16 cellular contexts compared by ENCODE assay signal in the genomic region with DNA sequence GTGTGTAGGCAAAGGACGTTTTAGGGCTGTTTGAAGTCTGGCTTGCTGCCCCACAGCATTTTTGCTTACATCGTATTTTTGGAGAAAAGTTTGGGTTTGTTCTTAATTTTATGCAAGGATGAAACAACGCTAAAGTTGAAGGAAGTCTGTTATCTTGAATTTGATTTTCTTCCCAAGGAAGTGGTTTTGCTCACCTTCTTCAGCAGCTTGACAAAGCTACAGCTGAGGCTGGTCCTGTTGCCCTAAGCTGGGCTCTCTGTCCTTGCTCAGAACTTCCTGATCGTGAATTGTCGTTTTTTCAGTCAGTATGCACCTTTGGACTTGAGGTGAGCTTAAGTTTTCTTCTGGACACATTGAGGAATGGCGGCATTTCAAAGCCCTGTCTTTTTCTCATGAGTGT.
DNase-seq lines count a peak whose midpoint lies in the region; ATAC-seq, FAIRE-seq and TF ChIP-seq lines count a peak whose summit lies in the region.
"Had no signal": no experiment of that assay in that cellular context is flagged by ENCODE, and none has a peak within 500 bp of the region (broad histone marks: within the 10 kb centered on the region; RNA-seq: fewer than 3 reads in every experiment).

No MANE protein-coding gene starts in this region.

- H3K4me3 ChIP-seq in HepG2 (replicated peaks in 1 of 3; ENCODE audit: insufficient read depth in 1 of 3, low read depth in 2 of 3, low read length in 3 of 3) (no peak overlapping the region), right lobe of liver (no peak overlapping the region)
- peak overlapping the region; percentile 15 for H3K4me3 ChIP-seq in naive thymus-derived CD4-positive, alpha-beta T cell (ENCODE audit: low read length)
- H3K4me3 ChIP-seq: BLaER1 treated with 17β-estradiol and CSF1 and Interleukin-3, amounts not matched to agents 10 nM and 100 nM had no signal

- no peak for FAIRE-seq in HepG2 (lab: Jason Lieb, UNC)
- FAIRE-seq: HTR-8/SVneo had no signal

- no peak for TF ChIP-seq POLR2A in HepG2 (IDR thresholded peaks at IDR 0.05; ENCODE audit: insufficient read depth in 1 of 2, low read depth in 2 of 2, low read length in 2 of 2)
- no peak for TF ChIP-seq POLR2A in right lobe of liver (IDR thresholded peaks at IDR 0.05)
- TF ChIP-seq POLR2A in erythroblast (IDR thresholded peaks at IDR 0.05; ENCODE audit: low read length) = no peak

- in situ Hi-C loops in HepG2 (cut with HindIII; ENCODE audit: extremely low pct_ligation_motif_present, low pct_unique_long_range_greater_than_20kb) = no loop called here

- H3K4me2 ChIP-seq in HepG2 (ENCODE audit: low read depth, low read length) = no peak overlapping the region
- H3K4me2 ChIP-seq: BLaER1 treated with 17β-estradiol and CSF1 and Interleukin-3, amounts not matched to agents 10 nM and 100 nM had no signal

- peaks cover 14% of the 10 kb centered on the region for H3K4me1 Mint-ChIP-seq in WTC11
- H3K4me1 Mint-ChIP-seq in naive thymus-derived CD4-positive, alpha-beta T cell = peaks cover 5 to 36% (median 23%) of the 10 kb centered on the region in 7 donors
- H3K4me1 Mint-ChIP-seq: CD4-positive, CD25-positive, alpha-beta regulatory T cell had no signal

- no peaks in the 10 kb centered on the region for H3K27me3 Mint-ChIP-seq in WTC11 (ENCODE audit: low read depth)
- peaks cover 0 to 21% (median 0%) of the 10 kb centered on the region in 5 donors for H3K27me3 Mint-ChIP-seq in naive thymus-derived CD4-positive, alpha-beta T cell

- POLR2A ChIA-PET in HepG2 (lab: Yijun Ruan, JAX) = no interaction called here
- POLR2A ChIA-PET in WTC11 (lab: Charles Lee) = no interaction called here
- POLR2A ChIA-PET in naive thymus-derived CD4-positive, alpha-beta T cell (lab: Charles Lee) = no interaction called here

- intact Hi-C loops in HepG2 (cut with micrococcal nuclease; ENCODE audit: unreplicated experiment) (no loop called here), right lobe of liver (cut with DNase I) (no loop called here)
- intact Hi-C loops in naive thymus-derived CD4-positive, alpha-beta T cell (cut with micrococcal nuclease) = no loop called here

- H3K27me3 ChIP-seq in HepG2 (ENCODE audit: control insufficient read depth in 1 of 2, insufficient read depth in 2 of 2, low read length in 2 of 2) = peaks cover 0 to 18% of the 10 kb centered on the region in 2 experiments; a peak in 3 of 5 replicates
- no peaks in the 10 kb centered on the region for H3K27me3 ChIP-seq in right lobe of liver
- H3K27me3 ChIP-seq in naive thymus-derived CD4-positive, alpha-beta T cell (ENCODE audit: control insufficient read depth in 2 of 2, insufficient read depth in 2 of 2, low read length in 2 of 2) = no peaks in the 10 kb centered on the region
- H3K27me3 ChIP-seq: BLaER1 treated with 17β-estradiol and CSF1 and Interleukin-3, amounts not matched to agents 10 nM and 100 nM had no signal

- H2AFZ ChIP-seq in HepG2 (ENCODE audit: low read length) = no peak overlapping the region

- DNase-seq in HepG2 (ENCODE audit: low spot score) = no peak
- no peak for DNase-seq in right lobe of liver
- DNase-seq in WTC11 (ENCODE audit: low spot score) = no peak
- peak in 3 of 9 donors; percentile 4 to 7 (median 6) for DNase-seq in naive thymus-derived CD4-positive, alpha-beta T cell
- DNase-seq in SW 1271 (lab: John Stamatoyannopoulos, UW) = no peak
- DNase-seq in erythroblast (lab: John Stamatoyannopoulos, UW) = no peak
- no peak for DNase-seq in GM10266 (ENCODE audit: extremely low spot score)
- DNase-seq: ACHN; CD4-positive, CD25-positive, alpha-beta regulatory T cell; COR-L47; GF-D8; HCEC 1CT; HFFc6 had no signal

- no peaks in the 10 kb centered on the region for H3K36me3 Mint-ChIP-seq in WTC11
- no peaks in the 10 kb centered on the region for H3K36me3 Mint-ChIP-seq in naive thymus-derived CD4-positive, alpha-beta T cell

- BruUV-seq in HepG2 (replicated peaks; lab: Mats Ljungman, UMichigan) = no TSS peak

- 31% methylated on average over 6 of the region's 6 CpGs for WGBS in HepG2 (ENCODE audit: low lambda C conversion rate)
- WGBS in right lobe of liver (ENCODE audit: insufficient coverage, low coverage, low lambda C conversion rate, missing lambda C conversion rate) = 61% methylated on average over 6 of the region's 6 CpGs

- H4K20me1 ChIP-seq in HepG2 (ENCODE audit: insufficient read depth, low read length) = no peaks in the 10 kb centered on the region
- H4K20me1 ChIP-seq: BLaER1 treated with 17β-estradiol and CSF1 and Interleukin-3, amounts not matched to agents 10 nM and 100 nM had no signal

- TF ChIP-seq CTCF in HepG2 (CRISPR knock-in tag; IDR thresholded peaks at IDR 0.05) (no peak), right lobe of liver (IDR thresholded peaks at IDR 0.05) (no peak), WTC11 (IDR thresholded peaks at IDR 0.05) (no peak), GM10266 (IDR thresholded peaks at IDR 0.05; ENCODE audit: control insufficient read depth, insufficient read depth, low read depth, missing control alignments) (no peak)

- no peak overlapping the region for H3K4me3 Mint-ChIP-seq in WTC11
- H3K4me3 Mint-ChIP-seq in naive thymus-derived CD4-positive, alpha-beta T cell = peak overlapping the region in 9 of 10 donors; percentile 44 to 81 (median 61)
- H3K4me3 Mint-ChIP-seq: HFFc6 had no signal

- H3K9ac ChIP-seq in HepG2 (ENCODE audit: insufficient read depth, low read depth, low read length) = no peak overlapping the region
- H3K9ac ChIP-seq: BLaER1 treated with 17β-estradiol and CSF1 and Interleukin-3, amounts not matched to agents 10 nM and 100 nM had no signal

- no peak for ATAC-seq in HepG2
- ATAC-seq in right lobe of liver = no peak
- no peak for ATAC-seq in WTC11
- ATAC-seq in naive thymus-derived CD4-positive, alpha-beta T cell = no peak

- H3K9me3 Mint-ChIP-seq in WTC11 = peaks cover 6% of the 10 kb centered on the region; the same call in 1 of the 2 replicates
- peaks cover 0 to 5% (median 0%) of the 10 kb centered on the region in 11 donors for H3K9me3 Mint-ChIP-seq in naive thymus-derived CD4-positive, alpha-beta T cell
- H3K9me3 Mint-ChIP-seq: HFFc6 had no signal

- H3K27ac ChIP-seq in HepG2 (ENCODE audit: extremely low read length, insufficient read depth, low read length) (no peak overlapping the region), right lobe of liver (no peak overlapping the region), KOPT-K1 (ENCODE audit: low read depth, low read length, poor library complexity, severe bottlenecking) (peak overlapping the region; percentile 26)
- H3K27ac ChIP-seq in naive thymus-derived CD4-positive, alpha-beta T cell (ENCODE audit: low read depth, low read length) = no peak overlapping the region
- H3K27ac ChIP-seq: BLaER1 treated with 17β-estradiol and CSF1 and Interleukin-3, amounts not matched to agents 10 nM and 100 nM had no signal

- TF ChIP-seq EP300 in HepG2 (IDR thresholded peaks at IDR 0.05; ENCODE audit: low read depth in 2 of 2, low read length in 2 of 2) (no peak), HepG2 (CRISPR knock-in tag; IDR thresholded peaks at IDR 0.05; ENCODE audit: borderline replicate concordance) (no peak)

- H3K36me3 ChIP-seq in HepG2 (replicated peaks in 1 of 2; ENCODE audit: control insufficient read depth in 1 of 2, insufficient read depth in 2 of 2, low read length in 2 of 2) (no peaks in the 10 kb centered on the region), right lobe of liver (no peaks in the 10 kb centered on the region), KOPT-K1 (ENCODE audit: insufficient read depth, low read length) (no peaks in the 10 kb centered on the region)
- no peaks in the 10 kb centered on the region for H3K36me3 ChIP-seq in naive thymus-derived CD4-positive, alpha-beta T cell (ENCODE audit: control insufficient read depth in 2 of 3, insufficient read depth in 3 of 3, low read length in 3 of 3)
- H3K36me3 ChIP-seq: BLaER1 treated with 17β-estradiol and CSF1 and Interleukin-3, amounts not matched to agents 10 nM and 100 nM had no signal

- TF ChIP-seq RAD21 in HepG2 (CRISPR knock-in tag; IDR thresholded peaks at IDR 0.05) = no peak

- H3K4me1 ChIP-seq in HepG2 (ENCODE audit: insufficient read depth, low read length) (no peaks in the 10 kb centered on the region), right lobe of liver (no peaks in the 10 kb centered on the region)
- peaks cover 0 to 9% of the 10 kb centered on the region in 2 donors for H3K4me1 ChIP-seq in naive thymus-derived CD4-positive, alpha-beta T cell (ENCODE audit: control insufficient read depth in 2 of 2, insufficient read depth in 2 of 2, low read length in 2 of 2)
- H3K4me1 ChIP-seq: BLaER1 treated with 17β-estradiol and CSF1 and Interleukin-3, amounts not matched to agents 10 nM and 100 nM had no signal

- peak overlapping the region; percentile 70; the same call in 1 of the 2 replicates for H3K27ac Mint-ChIP-seq in WTC11
- H3K27ac Mint-ChIP-seq in naive thymus-derived CD4-positive, alpha-beta T cell = peak overlapping the region in 6 of 9 donors; percentile 23 to 80 (median 46)
- H3K27ac Mint-ChIP-seq: CD4-positive, CD25-positive, alpha-beta regulatory T cell; HFFc6 had no signal

- CTCF ChIA-PET in HepG2 (lab: Yijun Ruan, JAX; ENCODE audit: low intra/inter-chr PET ratio, low total read pairs) (no interaction called here), WTC11 (lab: Charles Lee) (interaction anchor here (1.1 to 1.2 kb wide), 2 partner anchors 92 to 97 kb away, joined by 3 read pairs; no protein-coding TSS in a partner anchor)
- CTCF ChIA-PET in naive thymus-derived CD4-positive, alpha-beta T cell (lab: Charles Lee) = interaction anchor here (1.3 kb wide), 1 partner anchor 123 kb away, joined by 3 read pairs; no protein-coding TSS in a partner anchor

- no peaks in the 10 kb centered on the region for H3K79me2 ChIP-seq in HepG2 (ENCODE audit: insufficient read depth, low read length)

- H3K9me3 ChIP-seq in HepG2 (ENCODE audit: low read length) (no peaks in the 10 kb centered on the region), right lobe of liver (no peaks in the 10 kb centered on the region), KOPT-K1 (ENCODE audit: insufficient read depth, low read length, poor library complexity, severe bottlenecking) (no peaks in the 10 kb centered on the region)
- no peaks in the 10 kb centered on the region for H3K9me3 ChIP-seq in naive thymus-derived CD4-positive, alpha-beta T cell (ENCODE audit: control insufficient read depth in 2 of 3, low read length in 3 of 3)

TF ChIP-seq in HepG2, 621 proteins besides CTCF, POLR2A, EP300 and RAD21:
- TF ChIP-seq ZNF7 (CRISPR knock-in tag; IDR thresholded peaks at IDR 0.05) = no peak
- peak; percentile 48 to 53 for TF ChIP-seq MAFK (conservative IDR thresholded peaks at IDR 0.05 in 1 of 2, IDR thresholded peaks at IDR 0.05 in 1 of 2; ENCODE audit: low read length in 2 of 2)
- TF ChIP-seq MAFF (IDR thresholded peaks at IDR 0.05; ENCODE audit: low read depth, low read length) = 0 out of 2 replicates have a peak, but pooled peaks have one; percentile 39

TF ChIP-seq in WTC11, 78 proteins besides CTCF, POLR2A, EP300 and RAD21 (continues in another document):
- no peak for TF ChIP-seq USF1 (CRISPR knock-in tag; IDR thresholded peaks at IDR 0.05)
- TF ChIP-seq NR2C2 (CRISPR knock-in tag; IDR thresholded peaks at IDR 0.05) = no peak
